ENCODE assay signal across 11 cellular contexts in genomic region chr9:27485158-27485557, GRCh38. TPM values are rescaled to one million over a fixed set of nuclear protein-coding genes. Genes with fewer than 3 reads are reported as not detected.
DNase-seq lines count a peak whose midpoint lies in the region; ATAC-seq and TF ChIP-seq lines count a peak whose summit lies in the region.
"Had no signal": no experiment of that assay in that cellular context is flagged by ENCODE, and none has a peak within 500 bp of the region (broad histone marks: within the 10 kb centered on the region; RNA-seq: fewer than 3 reads in every experiment).

No MANE protein-coding gene starts in this region.

- H3K9me3 ChIP-seq in smooth muscle cell (replicated peaks; ENCODE audit: low read depth): no peaks in the 10 kb centered on the region
- H3K9me3 ChIP-seq: prostate gland had no signal

- intact Hi-C loops in natural killer cell (cut with micrococcal nuclease): no loop called here

- no peak for ATAC-seq in natural killer cell treated with Interleukin-12 subunit alpha and Interleukin-12 subunit beta and Interleukin-15 and Interleukin-18, amount 100 ng/mL, for 72 hours
- ATAC-seq in natural killer cell: no peak
- peak; percentile 74 for ATAC-seq in HG02623 (IDR thresholded peaks at IDR 0.05; ENCODE audit: unreplicated experiment)
- ATAC-seq in HG03521 (IDR thresholded peaks at IDR 0.05; ENCODE audit: unreplicated experiment): peak; percentile 77
- ATAC-seq: SK-N-SH treated with all-trans-retinoic acid at 6 μM for 48 hours had no signal

- H3K27me3 ChIP-seq in smooth muscle cell (ENCODE audit: low read depth): no peaks in the 10 kb centered on the region

- H3K36me3 ChIP-seq in smooth muscle cell (ENCODE audit: low read depth): no peaks in the 10 kb centered on the region
- H3K36me3 ChIP-seq: prostate gland had no signal

- DNase-seq in natural killer cell treated with Interleukin-12 subunit alpha and Interleukin-12 subunit beta and Interleukin-15 and Interleukin-18, amount 100 ng/mL, for 72 hours (ENCODE audit: low spot score): no peak
- DNase-seq in natural killer cell (no peak), smooth muscle cell (lab: John Stamatoyannopoulos, UW; ENCODE audit: unreplicated experiment) (no peak), NCI-H1092 treated with DMSO at 0.1 percent for 48 hours (lab: John Stamatoyannopoulos, UW) (no peak), NCI-H2196 treated with DMSO at 0.1 percent for 48 hours (lab: John Stamatoyannopoulos, UW; ENCODE audit: unreplicated experiment) (no peak)
- DNase-seq in stimulated activated naive CD4-positive, alpha-beta T cell (lab: John Stamatoyannopoulos, UW): no peak
- DNase-seq: activated T-cell treated with anti-CD3 and anti-CD28 coated beads, Interleukin-2, amount 50 U/mL, for 72 hours had no signal

- H3K36me3 Mint-ChIP-seq in natural killer cell treated with Interleukin-12 subunit alpha and Interleukin-12 subunit beta and Interleukin-15 and Interleukin-18, amount 100 ng/mL, for 72 hours: no peaks in the 10 kb centered on the region
- H3K36me3 Mint-ChIP-seq in natural killer cell: no peaks in the 10 kb centered on the region

- H3F3A ChIP-seq in smooth muscle cell (ENCODE audit: low read depth): no peaks in the 10 kb centered on the region

- peak overlapping the region; percentile 0 for H3K4me3 Mint-ChIP-seq in natural killer cell treated with Interleukin-12 subunit alpha and Interleukin-12 subunit beta and Interleukin-15 and Interleukin-18, amount 100 ng/mL, for 72 hours
- H3K4me3 Mint-ChIP-seq in natural killer cell: no peak overlapping the region
- H3K4me3 Mint-ChIP-seq: activated T-cell treated with anti-CD3 and anti-CD28 coated beads, Interleukin-2, amount 50 U/mL, for 72 hours had no signal

- H3K4me3 ChIP-seq in smooth muscle cell: no peak overlapping the region
- H3K4me3 ChIP-seq: prostate gland had no signal

- H3K27ac ChIP-seq in smooth muscle cell (ENCODE audit: low read depth): no peak overlapping the region
- H3K27ac ChIP-seq: prostate gland had no signal

- peaks cover 7 to 14% of the 10 kb centered on the region in 2 donors for H3K4me1 Mint-ChIP-seq in natural killer cell treated with Interleukin-12 subunit alpha and Interleukin-12 subunit beta and Interleukin-15 and Interleukin-18, amount 100 ng/mL, for 72 hours (ENCODE audit: low read depth in 2 of 2)
- H3K4me1 Mint-ChIP-seq in natural killer cell: peaks cover 15 to 17% of the 10 kb centered on the region in 2 donors

- H2AFZ ChIP-seq in smooth muscle cell (ENCODE audit: low read depth): no peak overlapping the region

- H3K9me3 Mint-ChIP-seq in natural killer cell treated with Interleukin-12 subunit alpha and Interleukin-12 subunit beta and Interleukin-15 and Interleukin-18, amount 100 ng/mL, for 72 hours: no peaks in the 10 kb centered on the region
- H3K9me3 Mint-ChIP-seq in natural killer cell: no peaks in the 10 kb centered on the region
- H3K9me3 Mint-ChIP-seq: activated T-cell treated with anti-CD3 and anti-CD28 coated beads, Interleukin-2, amount 50 U/mL, for 72 hours had no signal

- H4K20me1 ChIP-seq in smooth muscle cell (ENCODE audit: low read depth): no peaks in the 10 kb centered on the region

- no peak overlapping the region for H3K27ac Mint-ChIP-seq in natural killer cell treated with Interleukin-12 subunit alpha and Interleukin-12 subunit beta and Interleukin-15 and Interleukin-18, amount 100 ng/mL, for 72 hours
- no peak overlapping the region for H3K27ac Mint-ChIP-seq in natural killer cell

- no peak overlapping the region for H3K4me2 ChIP-seq in smooth muscle cell

- H3K79me2 ChIP-seq in smooth muscle cell (ENCODE audit: low read depth): no peaks in the 10 kb centered on the region

- H3K27me3 Mint-ChIP-seq in natural killer cell treated with Interleukin-12 subunit alpha and Interleukin-12 subunit beta and Interleukin-15 and Interleukin-18, amount 100 ng/mL, for 72 hours: no peaks in the 10 kb centered on the region
- no peaks in the 10 kb centered on the region for H3K27me3 Mint-ChIP-seq in natural killer cell (ENCODE audit: low read depth in 2 of 2)

- H3K9ac ChIP-seq in smooth muscle cell (ENCODE audit: low read depth): no peak overlapping the region

- no peak for TF ChIP-seq CTCF in natural killer cell (IDR thresholded peaks at IDR 0.05)
- no peak for TF ChIP-seq CTCF in smooth muscle cell (IDR thresholded peaks at IDR 0.05; ENCODE audit: borderline replicate concordance, insufficient read depth, poor library complexity, severe bottlenecking)

- 100% methylated on average over 1 of the region's 1 CpG for WGBS in smooth muscle cell (ENCODE audit: low lambda C conversion rate)

- peaks cover 26% of the 10 kb centered on the region for H3K4me1 ChIP-seq in smooth muscle cell (ENCODE audit: low read depth)
- H3K4me1 ChIP-seq: prostate gland had no signal

RNA-seq across cellular contexts. Expression of gene IFNK, which starts 38.9 kb away (rescaled TPM):
- not detected for total RNA-seq in natural killer cell treated with Interleukin-12 subunit alpha and Interleukin-12 subunit beta and Interleukin-15 and Interleukin-18, amount 100 ng/mL, for 72 hours
- total RNA-seq in natural killer cell (not detected), smooth muscle cell (not detected in 2 replicates)
- not detected in 2 replicates for polyA plus RNA-seq in smooth muscle cell
- total RNA-seq: activated T-cell treated with anti-CD3 and anti-CD28 coated beads, Interleukin-2, amount 50 U/mL, for 72 hours; prostate gland had no signal

RNA-seq across cellular contexts. Expression of gene MOB3B, which starts 44.5 kb away (rescaled TPM):
- total RNA-seq in natural killer cell treated with Interleukin-12 subunit alpha and Interleukin-12 subunit beta and Interleukin-15 and Interleukin-18, amount 100 ng/mL, for 72 hours: under 1 TPM; 0.11 to 0.59 TPM
- under 1 TPM; 0.23 to 0.30 (median 0.28) TPM for total RNA-seq in natural killer cell
- total RNA-seq in smooth muscle cell: 3.0 and 5.8 TPM in 2 replicates
- 1.7 and 4.1 TPM in 2 replicates for polyA plus RNA-seq in smooth muscle cell

Comparison
In these comparisons a context has a peak if more than half of its experiments do, and no peak if none do; other contexts are left out.
1. ATAC-seq: peak in HG02623 (single experiment) and HG03521 (single experiment); none in natural killer cell treated with Interleukin-12 subunit alpha and Interleukin-12 subunit beta and Interleukin-15 and Interleukin-18, amount 100 ng/mL, for 72 hours (0 of 2) and natural killer cell (0 of 3).